In genomic region chr5:99733146-99733545, GRCh38 we compare ENCODE assay signal across 4 cellular contexts.
DNase-seq lines count a peak whose midpoint lies in the region; FAIRE-seq and TF ChIP-seq lines count a peak whose summit lies in the region.
"Not testable (repeated sequence)": the region's sequence is repeated elsewhere in the genome, so short reads cannot be mapped to it uniquely, and the experiment has no call there.

No MANE protein-coding gene starts in this region.

- H4K20me1 ChIP-seq in endothelial cell of umbilical vein (replicated peaks; ENCODE audit: control insufficient read depth, extremely low read depth, insufficient read depth, low read length) = not testable (repeated sequence)

- CTCF ChIA-PET in endothelial cell of umbilical vein (lab: Charles Lee) = not testable (repeated sequence)

- not testable (repeated sequence) for H3K27me3 ChIP-seq in endothelial cell of umbilical vein (ENCODE audit: control insufficient read depth in 2 of 2, insufficient read depth in 2 of 2, low read length in 2 of 2)

- not testable (repeated sequence) for TF ChIP-seq CTCF in choroid plexus epithelial cell (conservative IDR thresholded peaks at IDR 0.05; ENCODE audit: low read depth, low read length); endothelial cell of umbilical vein (IDR thresholded peaks at IDR 0.05; ENCODE audit: extremely low read depth in 1 of 2, insufficient read depth in 1 of 2, low read depth in 1 of 2, low read length in 2 of 2)

- H3K9me3 ChIP-seq in endothelial cell of umbilical vein (replicated peaks; ENCODE audit: control insufficient read depth, insufficient read depth, low read length) = not testable (repeated sequence)

- BruUV-seq in endothelial cell of umbilical vein (replicated peaks; lab: Mats Ljungman, UMichigan) = not testable (repeated sequence)

- not testable (repeated sequence) for H3K36me3 ChIP-seq in endothelial cell of umbilical vein (ENCODE audit: control insufficient read depth in 2 of 2, extremely low read depth in 1 of 2, insufficient read depth in 2 of 2, low read length in 2 of 2)

- H2AFZ ChIP-seq in endothelial cell of umbilical vein (ENCODE audit: low read depth, low read length) = not testable (repeated sequence)

- H3K4me1 ChIP-seq in endothelial cell of umbilical vein (ENCODE audit: control insufficient read depth, extremely low read depth, insufficient read depth, low read length) = not testable (repeated sequence)

- POLR2A ChIA-PET in endothelial cell of umbilical vein (lab: Charles Lee) = not testable (repeated sequence)

- FAIRE-seq in GM19239 (lab: Jason Lieb, UNC) (peak; percentile 23), endothelial cell of umbilical vein (lab: Jason Lieb, UNC) (peak; percentile 70)

- not testable (repeated sequence) for H3K79me2 ChIP-seq in endothelial cell of umbilical vein (ENCODE audit: control insufficient read depth, insufficient read depth, low read length)

- not testable (repeated sequence) for H3K4me3 ChIP-seq in choroid plexus epithelial cell (ENCODE audit: low read depth, low read length); endothelial cell of umbilical vein (replicated peaks in 1 of 3; ENCODE audit: insufficient read depth in 1 of 3, low read depth in 1 of 3, low read length in 3 of 3)

- intact Hi-C loops in endothelial cell of umbilical vein (cut with micrococcal nuclease) = loop anchor here (5.0 kb wide), 1 partner anchor 566 kb away; no protein-coding TSS in a partner anchor

- not testable (repeated sequence) for DNase-seq in GM19239 (ENCODE audit: insufficient read length, low spot score)
- peak; percentile 2 for DNase-seq in choroid plexus epithelial cell (ENCODE audit: low read depth)
- DNase-seq in endothelial cell of umbilical vein (ENCODE audit: low read depth, low spot score) = peak; percentile 62
- DNase-seq in pulmonary artery endothelial cell (ENCODE audit: low read depth, low spot score) = peak; percentile 1

- not testable (repeated sequence) for H3K9ac ChIP-seq in endothelial cell of umbilical vein (replicated peaks; ENCODE audit: extremely low read depth, insufficient read depth, low read length)

- not testable (repeated sequence) for TF ChIP-seq POLR2A in endothelial cell of umbilical vein (IDR thresholded peaks at IDR 0.05; ENCODE audit: low read depth, low read length)

- not testable (repeated sequence) for H3K9me1 ChIP-seq in endothelial cell of umbilical vein (replicated peaks; ENCODE audit: control insufficient read depth, extremely low read depth, insufficient read depth, low read length)

- not testable (repeated sequence) for H3K27ac ChIP-seq in endothelial cell of umbilical vein (ENCODE audit: insufficient read depth, low read depth, low read length)

- dilution Hi-C loops in endothelial cell of umbilical vein (cut with MboI; ENCODE audit: extremely low pct_ligation_motif_present, low sequenced_read_pairs) = not testable (repeated sequence)

- H3K4me2 ChIP-seq in endothelial cell of umbilical vein (ENCODE audit: insufficient read depth, low read length) = not testable (repeated sequence)

TF ChIP-seq in endothelial cell of umbilical vein, 7 proteins besides CTCF, POLR2A, EP300 and RAD21:
- TF ChIP-seq GATA2 (IDR thresholded peaks at IDR 0.05; ENCODE audit: insufficient read depth, insufficient read length, low read depth, low read length) (peak; percentile 29), JUN (IDR thresholded peaks at IDR 0.05; ENCODE audit: borderline replicate concordance, insufficient read depth, insufficient read length, low read depth) (peak; percentile 15)
